1 cellular context compared by ENCODE assay signal in genomic region chr4:86594559-86595425, GRCh38.
TF ChIP-seq lines count a peak whose summit lies in the region.

No MANE protein-coding gene starts in this region.

TF ChIP-seq in HEK293, 187 proteins besides CTCF, POLR2A, EP300 and RAD21 (continued from another document and continues in another):
- TF ChIP-seq ZBTB6 (tag by site-specific recombination; IDR thresholded peaks at IDR 0.05) (no peak), ZBTB48 (tag by site-specific recombination; IDR thresholded peaks at IDR 0.05) (peak; percentile 95), ZNF341 (tag by site-specific recombination; IDR thresholded peaks at IDR 0.05; ENCODE audit: low read depth) (peak; percentile 64), FEZF1 (tag by site-specific recombination; IDR thresholded peaks at IDR 0.05) (no peak), ZBTB1 (tag by site-specific recombination; IDR thresholded peaks at IDR 0.05) (no peak), PRDM10 (tag by site-specific recombination; IDR thresholded peaks at IDR 0.05) (peak; percentile 59), ZNF660 (tag by site-specific recombination; IDR thresholded peaks at IDR 0.05) (no peak; the same call in 1 of the 2 replicates), ZNF677 (tag by site-specific recombination; IDR thresholded peaks at IDR 0.05) (no peak), ZNF155 (tag by site-specific recombination; IDR thresholded peaks at IDR 0.05) (no peak), TRIM28 (IDR thresholded peaks at IDR 0.05; ENCODE audit: borderline replicate concordance, low read length) (no peak), ZNF449 (tag by site-specific recombination; IDR thresholded peaks at IDR 0.05) (0 out of 2 replicates have a peak, but pooled peaks have one; percentile 19), ZNF639 (tag by site-specific recombination; IDR thresholded peaks at IDR 0.05) (no peak), ZNF530 (tag by site-specific recombination; IDR thresholded peaks at IDR 0.05; ENCODE audit: low read depth) (no peak), ZNF335 (tag by site-specific recombination; conservative IDR thresholded peaks at IDR 0.05) (no peak), ZNF175 (tag by site-specific recombination; IDR thresholded peaks at IDR 0.05) (no peak), ZNF544 (tag by site-specific recombination; IDR thresholded peaks at IDR 0.05) (no peak), ZNF501 (tag by site-specific recombination; IDR thresholded peaks at IDR 0.05) (no peak), MZF1 (tag by site-specific recombination; IDR thresholded peaks at IDR 0.05; ENCODE audit: borderline replicate concordance) (peak; percentile 72; the same call in 1 of the 2 replicates), GLIS1 (tag by site-specific recombination; IDR thresholded peaks at IDR 0.05) (peak; percentile 43; the same call in 1 of the 2 replicates), IKZF3 (tag by site-specific recombination; IDR thresholded peaks at IDR 0.05) (peak; percentile 67), ZNF132 (tag by site-specific recombination; IDR thresholded peaks at IDR 0.05; ENCODE audit: borderline replicate concordance) (no peak), ZBTB11 (tag by site-specific recombination; conservative IDR thresholded peaks at IDR 0.05; ENCODE audit: low read depth) (peak; percentile 93), ZNF473 (tag by site-specific recombination; IDR thresholded peaks at IDR 0.05) (no peak), BCL11B (tag by site-specific recombination; IDR thresholded peaks at IDR 0.05; ENCODE audit: low read depth) (no peak), ZBTB8A (tag by site-specific recombination; IDR thresholded peaks at IDR 0.05) (peak; percentile 90), ZNF624 (tag by site-specific recombination; IDR thresholded peaks at IDR 0.05) (no peak), PATZ1 (tag by site-specific recombination; IDR thresholded peaks at IDR 0.05) (peak; percentile 97), ZNF10 (tag by site-specific recombination; IDR thresholded peaks at IDR 0.05) (no peak), ZNF664 (tag by site-specific recombination; IDR thresholded peaks at IDR 0.05) (no peak), TSHZ1 (tag by site-specific recombination; IDR thresholded peaks at IDR 0.05; ENCODE audit: borderline replicate concordance) (no peak), ZNF26 (tag by site-specific recombination; IDR thresholded peaks at IDR 0.05) (no peak), ZNF416 (tag by site-specific recombination; IDR thresholded peaks at IDR 0.05) (no peak), ZFHX2 (tag by site-specific recombination; conservative IDR thresholded peaks at IDR 0.05) (peak; percentile 29; the same call in 1 of the 2 replicates), ZNF37A (tag by site-specific recombination; IDR thresholded peaks at IDR 0.05) (no peak), ZNF121 (tag by site-specific recombination; IDR thresholded peaks at IDR 0.05) (peak; percentile 64; the same call in 1 of the 2 replicates), ZNF391 (tag by site-specific recombination; IDR thresholded peaks at IDR 0.05; ENCODE audit: borderline replicate concordance, low read depth) (no peak), ZFP69B (tag by site-specific recombination; IDR thresholded peaks at IDR 0.05) (peak; percentile 27; the same call in 1 of the 2 replicates), ZNF792 (tag by site-specific recombination; IDR thresholded peaks at IDR 0.05) (no peak), ZNF221 (tag by site-specific recombination; IDR thresholded peaks at IDR 0.05; ENCODE audit: borderline replicate concordance) (no peak), ZNF423 (tag by site-specific recombination; IDR thresholded peaks at IDR 0.05) (no peak), KLF9 (tag by site-specific recombination; IDR thresholded peaks at IDR 0.05; ENCODE audit: low read depth) (peak; percentile 27), ZNF837 (tag by site-specific recombination; IDR thresholded peaks at IDR 0.05) (no peak), ZNF560 (tag by site-specific recombination; IDR thresholded peaks at IDR 0.05; ENCODE audit: borderline replicate concordance) (no peak), KLF8 (tag by site-specific recombination; IDR thresholded peaks at IDR 0.05) (peak; percentile 42), KLF7 (tag by site-specific recombination; IDR thresholded peaks at IDR 0.05; ENCODE audit: borderline replicate concordance) (no peak), ZNF362 (tag by site-specific recombination; IDR thresholded peaks at IDR 0.05) (no peak)
